In genomic region chr4:184538023-184538599, GRCh38 we compare ENCODE assay signal across 8 cellular contexts.
DNase-seq lines count a peak whose midpoint lies in the region; ATAC-seq and TF ChIP-seq lines count a peak whose summit lies in the region.

No MANE protein-coding gene starts in this region.

- H3K27ac ChIP-seq in angular gyrus (ENCODE audit: low read depth, low read length): peak overlapping the region; percentile 97
- peak overlapping the region; percentile 95 for H3K27ac ChIP-seq in left ventricle myocardium inferior (replicated peaks)
- peak overlapping the region; percentile 97 to 98 for H3K27ac ChIP-seq in prostate gland
- H3K27ac ChIP-seq in uterus: peak overlapping the region; percentile 95 to 96

- peak overlapping the region; percentile 71 for H3K4me3 ChIP-seq in left ventricle myocardium inferior
- peak overlapping the region; percentile 56 to 62 for H3K4me3 ChIP-seq in prostate gland
- peak overlapping the region; percentile 56 to 62 for H3K4me3 ChIP-seq in uterus

- intact Hi-C loops in left ventricle myocardium inferior (cut with micrococcal nuclease) (loop anchor here (5.0 kb wide), 2 partner anchors 61 to 271 kb away; no protein-coding TSS in a partner anchor), prostate gland (cut with DNase I) (loop anchor here (5.0 kb wide), 2 partner anchors 156 to 194 kb away; partner anchors contain the start of gene CENPU), uterus (cut with DNase I; ENCODE audit: low total_unique reads) (loop anchor here (10.0 kb wide), 1 partner anchor 63 kb away; the partner anchor contains the start of gene IRF2)

- 4% methylated on average over 18 of the region's 18 CpGs for WGBS in prostate gland

- TF ChIP-seq CTCF in GM10248 (IDR thresholded peaks at IDR 0.05; ENCODE audit: control extremely low read depth, extremely low read depth, low read depth, missing control alignments) (peak; percentile 70), left ventricle myocardium inferior (IDR thresholded peaks at IDR 0.05; ENCODE audit: borderline replicate concordance) (peak; percentile 84), prostate gland (IDR thresholded peaks at IDR 0.05) (peak; percentile 38 to 92 (median 78)), uterus (IDR thresholded peaks at IDR 0.05) (peak; percentile 69 to 88 (median 80))

- TF ChIP-seq POLR2A in prostate gland (IDR thresholded peaks at IDR 0.05): no peak
- TF ChIP-seq POLR2A in uterus (IDR thresholded peaks at IDR 0.05): no peak

- POLR2A ChIA-PET in GM10248 (lab: Yijun Ruan, JAX): no interaction called here

- H3K9me3 ChIP-seq in left ventricle myocardium inferior (replicated peaks): no peaks in the 10 kb centered on the region
- no peaks in the 10 kb centered on the region for H3K9me3 ChIP-seq in prostate gland
- no peaks in the 10 kb centered on the region for H3K9me3 ChIP-seq in uterus

- CTCF ChIA-PET in GM10248 (lab: Yijun Ruan, JAX): interaction anchor here (1.2 to 3.2 kb wide), 3 partner anchors 13 to 263 kb away, joined by 3 to 12 read pairs (median 3); no protein-coding TSS in a partner anchor

- H3K36me3 ChIP-seq in left ventricle myocardium inferior (no peaks in the 10 kb centered on the region), prostate gland (no peaks in the 10 kb centered on the region), uterus (no peaks in the 10 kb centered on the region)

- ATAC-seq in HG02610 (IDR thresholded peaks at IDR 0.05; ENCODE audit: unreplicated experiment): peak; percentile 48

- H3K4me1 ChIP-seq in left ventricle myocardium inferior (peaks cover 40% of the 10 kb centered on the region), prostate gland (replicated peaks) (peaks cover 4% of the 10 kb centered on the region), uterus (peaks cover 4% of the 10 kb centered on the region in 2 donors)

- H3K27me3 ChIP-seq in left ventricle myocardium inferior (ENCODE audit: low read depth) (no peaks in the 10 kb centered on the region), prostate gland (replicated peaks; ENCODE audit: insufficient read depth) (no peaks in the 10 kb centered on the region), uterus (no peaks in the 10 kb centered on the region)

- DNase-seq in GM10248 (ENCODE audit: extremely low spot score) (peak; percentile 76), NCI-H1105 (lab: John Stamatoyannopoulos, UW) (peak; percentile 35), T follicular helper cell (ENCODE audit: low read depth) (peak; percentile 15), left ventricle myocardium inferior (peak; percentile 91), prostate gland (ENCODE audit: low spot score) (peak; percentile 92), uterus (peak; percentile 91 to 92)

Comparison
In these comparisons a context has a peak if more than half of its experiments do, and no peak if none do; other contexts are left out.
1. Peak in every context shown above with its lines: DNase-seq, ATAC-seq, H3K4me3 ChIP-seq and H3K27ac ChIP-seq.
2. DNase-seq: peak in every context shown above with its lines; median percentile 92 in prostate gland; 92 in uterus; 91 in left ventricle myocardium inferior; 76 in GM10248; 35 in NCI-H1105; 15 in T follicular helper cell.